In the genomic region with DNA sequence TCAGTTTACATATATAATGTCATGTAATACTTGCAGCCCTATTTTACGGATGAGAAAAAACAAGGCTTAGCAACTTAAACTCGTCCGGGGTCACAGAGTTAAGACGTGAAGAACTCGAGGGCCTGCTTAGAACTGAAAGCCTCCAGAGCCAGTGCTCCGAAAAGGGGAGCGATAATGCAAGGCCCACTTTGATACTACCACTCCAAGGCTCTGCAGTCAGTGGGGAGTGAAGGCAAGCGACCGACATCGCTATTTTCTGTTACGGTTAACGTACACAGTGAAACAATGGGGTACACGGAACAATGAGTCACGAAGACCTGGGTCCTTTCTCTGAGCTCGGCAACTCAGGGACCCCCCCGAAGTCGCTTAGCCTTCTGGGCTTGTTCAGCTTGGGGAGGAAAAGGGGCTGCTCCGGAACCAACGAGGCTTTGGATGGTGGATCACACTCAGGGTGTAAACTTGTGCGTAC, we compare ENCODE assay signal across 1 cellular context.
TF ChIP-seq lines count a peak whose summit lies in the region.

No MANE protein-coding gene starts in this region.

TF ChIP-seq in HepG2, 621 proteins besides CTCF, POLR2A, EP300 and RAD21 (continued from another document):
- TF ChIP-seq, protein P1, sequence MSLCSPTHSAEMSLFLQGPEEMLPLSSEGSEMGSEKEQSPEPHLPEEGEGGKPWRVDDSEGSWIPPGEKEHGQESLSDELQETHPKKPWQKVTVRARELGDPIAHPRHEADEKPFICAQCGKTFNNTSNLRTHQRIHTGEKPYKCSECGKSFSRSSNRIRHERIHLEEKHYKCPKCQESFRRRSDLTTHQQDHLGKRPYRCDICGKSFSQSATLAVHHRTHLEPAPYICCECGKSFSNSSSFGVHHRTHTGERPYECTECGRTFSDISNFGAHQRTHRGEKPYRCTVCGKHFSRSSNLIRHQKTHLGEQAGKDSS (CRISPR knock-in tag; IDR thresholded peaks at IDR 0.05; ENCODE audit: borderline replicate concordance, low read depth), result 0 out of 2 replicates have a peak, but pooled peaks have one; percentile 48
- 0 out of 2 replicates have a peak, but pooled peaks have one; percentile 3 for TF ChIP-seq ZZZ3 (CRISPR knock-in tag; IDR thresholded peaks at IDR 0.05; ENCODE audit: borderline replicate concordance)
- no peak for TF ChIP-seq NRL (CRISPR knock-in tag; IDR thresholded peaks at IDR 0.05; ENCODE audit: borderline replicate concordance)
- no peak for TF ChIP-seq MZF1 (CRISPR knock-in tag; IDR thresholded peaks at IDR 0.05; ENCODE audit: borderline replicate concordance)
- 0 out of 2 replicates have a peak, but pooled peaks have one; percentile 6 for TF ChIP-seq ZNF230 (CRISPR knock-in tag; IDR thresholded peaks at IDR 0.05)
- peak; percentile 44; the same call in 1 of the 2 replicates for TF ChIP-seq ZNF629 (CRISPR knock-in tag; conservative IDR thresholded peaks at IDR 0.05)
- TF ChIP-seq, protein P2, sequence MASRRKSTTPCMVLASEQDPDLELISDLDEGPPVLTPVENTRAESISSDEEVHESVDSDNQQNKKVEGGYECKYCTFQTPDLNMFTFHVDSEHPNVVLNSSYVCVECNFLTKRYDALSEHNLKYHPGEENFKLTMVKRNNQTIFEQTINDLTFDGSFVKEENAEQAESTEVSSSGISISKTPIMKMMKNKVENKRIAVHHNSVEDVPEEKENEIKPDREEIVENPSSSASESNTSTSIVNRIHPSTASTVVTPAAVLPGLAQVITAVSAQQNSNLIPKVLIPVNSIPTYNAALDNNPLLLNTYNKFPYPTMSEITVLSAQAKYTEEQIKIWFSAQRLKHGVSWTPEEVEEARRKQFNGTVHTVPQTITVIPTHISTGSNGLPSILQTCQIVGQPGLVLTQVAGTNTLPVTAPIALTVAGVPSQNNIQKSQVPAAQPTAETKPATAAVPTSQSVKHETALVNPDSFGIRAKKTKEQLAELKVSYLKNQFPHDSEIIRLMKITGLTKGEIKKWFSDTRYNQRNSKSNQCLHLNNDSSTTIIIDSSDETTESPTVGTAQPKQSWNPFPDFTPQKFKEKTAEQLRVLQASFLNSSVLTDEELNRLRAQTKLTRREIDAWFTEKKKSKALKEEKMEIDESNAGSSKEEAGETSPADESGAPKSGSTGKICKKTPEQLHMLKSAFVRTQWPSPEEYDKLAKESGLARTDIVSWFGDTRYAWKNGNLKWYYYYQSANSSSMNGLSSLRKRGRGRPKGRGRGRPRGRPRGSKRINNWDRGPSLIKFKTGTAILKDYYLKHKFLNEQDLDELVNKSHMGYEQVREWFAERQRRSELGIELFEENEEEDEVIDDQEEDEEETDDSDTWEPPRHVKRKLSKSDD (CRISPR knock-in tag; IDR thresholded peaks at IDR 0.05; ENCODE audit: low read depth), result 0 out of 2 replicates have a peak, but pooled peaks have one; percentile 21
- TF ChIP-seq ZBTB3 (CRISPR knock-in tag; IDR thresholded peaks at IDR 0.05; ENCODE audit: borderline replicate concordance, low read depth), result no peak
